1 cellular context compared by ENCODE assay signal in genomic region chr14:50529288-50530179, GRCh38.
TF ChIP-seq lines count a peak whose summit lies in the region.

No MANE protein-coding gene starts in this region.

TF ChIP-seq in IMR-90, 13 proteins besides CTCF, POLR2A, EP300 and RAD21:
- TF ChIP-seq SMC3 (IDR thresholded peaks at IDR 0.05; ENCODE audit: low read depth, low read length) = no peak
- no peak for TF ChIP-seq RCOR1 (IDR thresholded peaks at IDR 0.05; ENCODE audit: insufficient replicate concordance, low read length)
- TF ChIP-seq CEBPB (IDR thresholded peaks at IDR 0.05; ENCODE audit: low read depth, low read length) = no peak
- no peak for TF ChIP-seq CHD1 (IDR thresholded peaks at IDR 0.05; ENCODE audit: low read depth, low read length)
- TF ChIP-seq BHLHE40 (IDR thresholded peaks at IDR 0.05; ENCODE audit: low read depth, low read length) = no peak
- no peak for TF ChIP-seq MAZ (IDR thresholded peaks at IDR 0.05; ENCODE audit: borderline replicate concordance, low read depth, low read length)
- no peak for TF ChIP-seq MXI1 (IDR thresholded peaks at IDR 0.05; ENCODE audit: borderline replicate concordance, low read depth, low read length)
- no peak for TF ChIP-seq FOS (IDR thresholded peaks at IDR 0.05; ENCODE audit: low read depth, low read length)
